Comparison of ENCODE assay signal across 8 cellular contexts in genomic region chr17:7915611-7916382, GRCh38. TPM values are rescaled to one million over a fixed set of nuclear protein-coding genes. Genes with fewer than 3 reads are reported as not detected.
DNase-seq lines count a peak whose midpoint lies in the region; ATAC-seq and TF ChIP-seq lines count a peak whose summit lies in the region.

Gene RNF227 (minus strand): TSS chr17:7916289. CDS start chr17:7916195, 94 bp downstream.

- ATAC-seq in GM21515 (IDR thresholded peaks at IDR 0.05; ENCODE audit: unreplicated experiment) (peak; percentile 57), IMR-90 (ENCODE audit: low read depth) (peak; percentile 84)

- intact Hi-C loops in IMR-90 (cut with micrococcal nuclease) = loop anchor here (1.0 kb wide), 1 partner anchor 17 kb away; the partner anchor contains the start of gene CNTROB

- H3K9me3 ChIP-seq in IMR-90 (ENCODE audit: control insufficient read depth, insufficient read depth, low read length) (no peaks in the 10 kb centered on the region), OCI-LY3 (ENCODE audit: insufficient read depth, low read length) (no peaks in the 10 kb centered on the region)

- H4K91ac ChIP-seq in IMR-90 (ENCODE audit: insufficient read depth, low read depth, low read length) = peak within 1 kb of the TSS; percentile 75

- CTCF ChIA-PET in IMR-90 (lab: Yijun Ruan, JAX) = interaction anchor here (0.7 to 2.9 kb wide), 6 partner anchors 14 to 126 kb away, joined by 3 to 18 read pairs (median 4); partner anchors contain the start of gene KCNAB3

- H4K5ac ChIP-seq in IMR-90 (ENCODE audit: low read depth, low read length) = peak within 1 kb of the TSS; percentile 87

- dilution Hi-C loops in IMR-90 (cut with HindIII; ENCODE audit: low sequenced_read_pairs, unreplicated experiment) = no loop called here

- H3K4me3 ChIP-seq in IMR-90 (ENCODE audit: insufficient read depth, low read depth, low read length) = peak within 1 kb of the TSS; percentile 61
- peak within 1 kb of the TSS; percentile 97 for H3K4me3 ChIP-seq in OCI-LY3 (ENCODE audit: low read length)

- peak within 1 kb of the TSS; percentile 63 for H3K56ac ChIP-seq in IMR-90 (ENCODE audit: extremely low read depth, insufficient read depth, low read length)

- peak within 1 kb of the TSS; percentile 6; the same call in 2 of the 3 replicates for H2BK15ac ChIP-seq in IMR-90 (ENCODE audit: low read depth, low read length)

- POLR2A ChIA-PET in IMR-90 (lab: Charles Lee; ENCODE audit: unreplicated experiment) = interaction anchor here (1.1 to 1.6 kb wide), 2 partner anchors 16 to 17 kb away, joined by 6 read pairs; partner anchors contain the start of genes CNTROB and TRAPPC1

- peak within 1 kb of the TSS; percentile 93 for H2AK9ac ChIP-seq in IMR-90 (replicated peaks; ENCODE audit: low read depth, low read length, poor library complexity)

- DNase-seq in CMK (ENCODE audit: low read depth) (peak; percentile 68), IMR-90 (peak; percentile 96), activated T-cell treated with anti-CD3 and anti-CD28 coated beads for 4 hours (peak; percentile 69), epithelial cell of prostate (ENCODE audit: low read depth, low spot score) (peak; percentile 68), mucosa of gallbladder (ENCODE audit: low spot score) (peak; percentile 92)
- peak; percentile 58 to 62 for DNase-seq in stimulated activated CD8-positive, alpha-beta memory T cell treated with anti-CD3 and anti-CD28 coated beads, Interleukin-4, amount 100 ng/mL, for 1 hour (ENCODE audit: low read depth in 2 of 2, low spot score in 1 of 2)

- peaks cover 16% of the 10 kb centered on the region for H3K36me3 ChIP-seq in IMR-90 (ENCODE audit: control insufficient read depth, insufficient read depth, low read length)
- H3K36me3 ChIP-seq in OCI-LY3 (replicated peaks; ENCODE audit: low read depth, low read length) = peaks cover 2% of the 10 kb centered on the region

- peak within 1 kb of the TSS; percentile 73 for H2AK5ac ChIP-seq in IMR-90 (ENCODE audit: low read depth, low read length)

- 0 out of 4 replicates have a peak, but pooled peaks cover 0 to 3% of the 10 kb centered on the region in 2 experiments for H3K79me1 ChIP-seq in IMR-90 (ENCODE audit: low read depth in 1 of 2, low read length in 2 of 2)

- peaks cover 2% of the 10 kb centered on the region; the same call in 1 of the 2 replicates for H4K20me1 ChIP-seq in IMR-90 (ENCODE audit: insufficient read depth, low read length)
- no peaks in the 10 kb centered on the region for H4K20me1 ChIP-seq in OCI-LY3 (ENCODE audit: insufficient read depth, low read length)

- no peaks in the 10 kb centered on the region for H3K27me3 ChIP-seq in IMR-90 (ENCODE audit: control insufficient read depth, insufficient read depth, low read length)
- H3K27me3 ChIP-seq in OCI-LY3 (ENCODE audit: low read depth, low read length) = no peaks in the 10 kb centered on the region

- peak within 1 kb of the TSS; percentile 79 for H3K18ac ChIP-seq in IMR-90 (ENCODE audit: low read depth, low read length)

- in situ Hi-C loops in IMR-90 (cut with MboI; ENCODE audit: low sequenced_read_pairs) = loop anchor here (10.0 kb wide), 1 partner anchor 129 kb away; no protein-coding TSS in a partner anchor

- H2BK120ac ChIP-seq in IMR-90 (ENCODE audit: low read depth, low read length) = peak within 1 kb of the TSS; percentile 28

- H2BK20ac ChIP-seq in IMR-90 (ENCODE audit: low read depth, low read length) = no peak within 1 kb of the TSS

- H3K4ac ChIP-seq in IMR-90 (ENCODE audit: low read depth, low read length) = peak within 1 kb of the TSS; percentile 84

- H3K9me1 ChIP-seq in IMR-90 (ENCODE audit: insufficient read depth, low read length) = peaks cover 6% of the 10 kb centered on the region

- peak within 1 kb of the TSS; percentile 59 to 87 for H4K8ac ChIP-seq in IMR-90 (ENCODE audit: low read depth in 2 of 2, low read length in 2 of 2)

- H3K4me1 ChIP-seq in IMR-90 (ENCODE audit: control insufficient read depth, insufficient read depth, low read length) (peaks cover 12% of the 10 kb centered on the region), OCI-LY3 (ENCODE audit: low read length) (peaks cover 9% of the 10 kb centered on the region; the same call in 1 of the 2 replicates)

- 0% methylated on average over 48 of the region's 100 CpGs; no CpG with 5 or more reads in 1 of the 2 experiments for WGBS in IMR-90 (ENCODE audit: extremely low coverage in 2 of 2, insufficient read length in 1 of 2), 2 experiments

- H3K27ac ChIP-seq in IMR-90 (ENCODE audit: insufficient read depth, low read length) (peak within 1 kb of the TSS; percentile 90), OCI-LY3 (ENCODE audit: low read length) (peak within 1 kb of the TSS; percentile 72), epithelial cell of prostate (peak within 1 kb of the TSS; percentile 87)

- H2AFZ ChIP-seq in IMR-90 (replicated peaks; ENCODE audit: low read length, poor library complexity) (peak within 1 kb of the TSS; percentile 91), OCI-LY3 (ENCODE audit: low read depth, low read length) (peak within 1 kb of the TSS; percentile 91)

- BruUV-seq in IMR-90 (replicated peaks; lab: Mats Ljungman, UMichigan) = no TSS peak

- H2BK5ac ChIP-seq in IMR-90 (ENCODE audit: low read depth, low read length, poor library complexity, severe bottlenecking) = peak within 1 kb of the TSS; percentile 94

- H3K23ac ChIP-seq in IMR-90 (ENCODE audit: low read depth, low read length) = peak within 1 kb of the TSS; percentile 49; the same call in 1 of the 2 replicates

- peak; percentile 71 for TF ChIP-seq POLR2A in IMR-90 (IDR thresholded peaks at IDR 0.05; ENCODE audit: low read depth, low read length)

- H3K9ac ChIP-seq in IMR-90 (ENCODE audit: low read depth, low read length) (peak within 1 kb of the TSS; percentile 72), OCI-LY3 (ENCODE audit: low read length) (peak within 1 kb of the TSS; percentile 73)

- H3K4me2 ChIP-seq in IMR-90 (ENCODE audit: low read depth, low read length) = peak within 1 kb of the TSS; percentile 83
- peak within 1 kb of the TSS; percentile 100 for H3K4me2 ChIP-seq in OCI-LY3 (ENCODE audit: low read length)

- H3K79me2 ChIP-seq in OCI-LY3 (ENCODE audit: low read length) = no peaks in the 10 kb centered on the region

- H3K14ac ChIP-seq in IMR-90 (replicated peaks; ENCODE audit: low read depth, low read length) = peak within 1 kb of the TSS; percentile 74

- TF ChIP-seq CTCF in IMR-90 (conservative IDR thresholded peaks at IDR 0.05; ENCODE audit: low read depth, low read length) = no peak
- no peak for TF ChIP-seq CTCF in OCI-LY3 (IDR thresholded peaks at IDR 0.05; ENCODE audit: low read depth, low read length)

- no peak for TF ChIP-seq RAD21 in IMR-90 (IDR thresholded peaks at IDR 0.05; ENCODE audit: low read length)

TF ChIP-seq in IMR-90, 13 proteins besides CTCF, POLR2A, EP300 and RAD21:
- TF ChIP-seq USF2 (IDR thresholded peaks at IDR 0.05; ENCODE audit: low read depth, low read length) (peak; percentile 99), CHD1 (IDR thresholded peaks at IDR 0.05; ENCODE audit: low read depth, low read length) (peak; percentile 77; the same call in 1 of the 2 replicates), CEBPB (IDR thresholded peaks at IDR 0.05; ENCODE audit: low read depth, low read length) (no peak), SMC3 (IDR thresholded peaks at IDR 0.05; ENCODE audit: low read depth, low read length) (no peak), MAZ (IDR thresholded peaks at IDR 0.05; ENCODE audit: borderline replicate concordance, low read depth, low read length) (peak; percentile 18; the same call in 1 of the 2 replicates), MXI1 (IDR thresholded peaks at IDR 0.05; ENCODE audit: borderline replicate concordance, low read depth, low read length) (peak; percentile 20; the same call in 1 of the 2 replicates), BHLHE40 (IDR thresholded peaks at IDR 0.05; ENCODE audit: low read depth, low read length) (peak; percentile 92)
TF ChIP-seq in IMR-90: peak in this region for 5.

RNA-seq across cellular contexts. Expression of gene RNF227, which starts in this region (rescaled TPM):
- total RNA-seq in IMR-90 (2012; rRNA removed) (1.3 and 1.4 TPM in 2 replicates), mucosa of gallbladder (3.5 TPM)
- 2.7 and 3.1 TPM in 2 replicates for polyA plus RNA-seq in IMR-90 (2012; rRNA removed)
- 0.78 and 1.3 TPM in 2 replicates for polyA plus RNA-seq in IMR-90 (2012; cell fraction: cytosol; rRNA removed)
- 3.8 and 4.5 TPM in 2 replicates for polyA plus RNA-seq in IMR-90 (2012; cell fraction: nucleus; rRNA removed; ENCODE audit: low replicate concordance)

Comparison
In these comparisons a context has a peak if more than half of its experiments do, and no peak if none do; other contexts are left out.
1. Peak in every context shown above with its lines: DNase-seq, ATAC-seq, H3K4me3 ChIP-seq and H3K27ac ChIP-seq.